In the genomic region with DNA sequence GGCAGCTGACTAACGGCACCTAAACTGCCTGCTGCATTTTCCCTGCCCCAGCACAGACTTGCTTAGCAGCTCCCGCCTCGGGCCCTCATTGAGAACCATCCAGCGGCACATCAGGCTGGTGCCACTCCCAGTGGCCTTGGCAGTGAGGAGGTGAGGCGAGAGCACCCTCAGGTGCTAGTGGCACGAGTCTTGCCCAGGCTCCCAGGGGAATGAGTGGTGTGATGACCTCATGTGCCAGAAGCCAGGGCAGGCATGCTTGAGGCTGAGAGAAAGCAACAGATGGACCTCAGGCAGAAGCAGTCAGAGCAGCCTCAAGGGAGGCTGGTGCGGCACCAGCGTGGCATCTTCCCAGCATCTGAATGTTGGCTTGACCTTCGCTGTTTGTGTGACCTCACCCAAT, we compare ENCODE assay signal across 18 cellular contexts.
DNase-seq lines count a peak whose midpoint lies in the region; ATAC-seq, FAIRE-seq and TF ChIP-seq lines count a peak whose summit lies in the region.
"Had no signal": no experiment of that assay in that cellular context is flagged by ENCODE, and none has a peak within 500 bp of the region (broad histone marks: within the 10 kb centered on the region; RNA-seq: fewer than 3 reads in every experiment).

No MANE protein-coding gene starts in this region.

- H3K9me3 ChIP-seq in RWPE2 (ENCODE audit: severe bottlenecking): no peaks in the 10 kb centered on the region
- H3K9me3 ChIP-seq in keratinocyte (ENCODE audit: control insufficient read depth, low read depth, low read length): no peaks in the 10 kb centered on the region
- no peaks in the 10 kb centered on the region for H3K9me3 ChIP-seq in upper lobe of right lung
- H3K9me3 ChIP-seq: prostate gland had no signal

- H3K4me1 ChIP-seq in RWPE2 (ENCODE audit: insufficient read depth, poor library complexity, severe bottlenecking) (no peaks in the 10 kb centered on the region), keratinocyte (ENCODE audit: control insufficient read depth, extremely low read depth, insufficient read depth, low read length) (peaks cover 13% of the 10 kb centered on the region), upper lobe of right lung (peaks cover 39% of the 10 kb centered on the region)

- no peaks in the 10 kb centered on the region for H4K20me1 ChIP-seq in keratinocyte (ENCODE audit: control insufficient read depth, extremely low read depth, insufficient read depth, low read length)

- H3K4me3 Mint-ChIP-seq in activated T-helper 2 cell treated with anti-CD3 and anti-CD28 coated beads, Interferon-gamma antibody, Interleukin-2, Interleukin-4, amounts not matched to agents 10 μg/mL and 5 μg/mL and 100 μg/mL, durations not matched to agents 14 hours and 24 hours and 36 hours (ENCODE audit: low read depth): no peak overlapping the region
- H3K4me3 Mint-ChIP-seq: activated B cell treated with CpG ODN at 0.5 μM for 24 hours had no signal

- peak overlapping the region; percentile 18 for H3K9ac ChIP-seq in keratinocyte (ENCODE audit: control insufficient read depth, extremely low read depth, insufficient read depth, low read length)

- H3K27ac ChIP-seq in RWPE2 (ENCODE audit: poor library complexity, severe bottlenecking) (no peak overlapping the region), keratinocyte (ENCODE audit: control insufficient read depth, insufficient read depth, low read length) (peak overlapping the region; percentile 19), upper lobe of right lung (no peak overlapping the region)
- H3K27ac ChIP-seq: prostate gland had no signal

- ATAC-seq in RWPE2 (ENCODE audit: low read depth) (peak; percentile 40), upper lobe of right lung (peak; percentile 76)

- no peak overlapping the region for H2AFZ ChIP-seq in keratinocyte (ENCODE audit: control insufficient read depth, low read length)

- FAIRE-seq in keratinocyte (lab: Jason Lieb, UNC): peak; percentile 81
- FAIRE-seq: frontal cortex, GM12891 had no signal

- peaks cover 47% of the 10 kb centered on the region for H3K36me3 Mint-ChIP-seq in activated T-helper 2 cell treated with anti-CD3 and anti-CD28 coated beads, Interferon-gamma antibody, Interleukin-2, Interleukin-4, amounts not matched to agents 10 μg/mL and 5 μg/mL and 100 μg/mL, durations not matched to agents 14 hours and 24 hours and 36 hours (ENCODE audit: low read depth)

- H3K79me2 ChIP-seq in keratinocyte (ENCODE audit: control insufficient read depth, insufficient read depth, low read length): peaks cover 7% of the 10 kb centered on the region

- TF ChIP-seq CTCF in RWPE2 (IDR thresholded peaks at IDR 0.05; ENCODE audit: poor library complexity, severe bottlenecking): no peak
- peak in 1 of 3 experiments; percentile 43 for TF ChIP-seq CTCF in keratinocyte (optimal IDR thresholded peaks at IDR 0.05 in 1 of 3, IDR thresholded peaks at IDR 0.05 in 1 of 3, conservative IDR thresholded peaks at IDR 0.05 in 1 of 3; ENCODE audit: extremely low read depth in 1 of 3, insufficient read depth in 2 of 3, low read length in 3 of 3)
- no peak for TF ChIP-seq CTCF in upper lobe of right lung (IDR thresholded peaks at IDR 0.05)

- peak overlapping the region; percentile 40 for H3K4me2 ChIP-seq in keratinocyte (ENCODE audit: control insufficient read depth, extremely low read depth, insufficient read depth, low read depth, low read length)

- no peaks in the 10 kb centered on the region for H3K27me3 Mint-ChIP-seq in activated T-helper 2 cell treated with anti-CD3 and anti-CD28 coated beads, Interferon-gamma antibody, Interleukin-2, Interleukin-4, amounts not matched to agents 10 μg/mL and 5 μg/mL and 100 μg/mL, durations not matched to agents 14 hours and 24 hours and 36 hours (ENCODE audit: low read depth)

- H3K36me3 ChIP-seq in RWPE2 (ENCODE audit: low read depth) (no peaks in the 10 kb centered on the region), keratinocyte (ENCODE audit: control insufficient read depth in 2 of 2, extremely low read depth in 1 of 2, insufficient read depth in 2 of 2, low read length in 2 of 2) (no peaks in the 10 kb centered on the region), upper lobe of right lung (no peaks in the 10 kb centered on the region)
- H3K36me3 ChIP-seq: prostate gland had no signal

- H3K4me1 Mint-ChIP-seq in activated T-helper 2 cell treated with anti-CD3 and anti-CD28 coated beads, Interferon-gamma antibody, Interleukin-2, Interleukin-4, amounts not matched to agents 10 μg/mL and 5 μg/mL and 100 μg/mL, durations not matched to agents 14 hours and 24 hours and 36 hours (ENCODE audit: low read depth): peaks cover 56% of the 10 kb centered on the region

- H3K9me1 ChIP-seq in keratinocyte (ENCODE audit: control insufficient read depth, extremely low read depth, insufficient read depth, low read length): no peaks in the 10 kb centered on the region

- dilution Hi-C loops in keratinocyte (cut with MboI; ENCODE audit: extremely low pct_ligation_motif_present, low sequenced_read_pairs): no loop called here

- H3K4me3 ChIP-seq in RWPE2 (ENCODE audit: severe bottlenecking) (no peak overlapping the region), keratinocyte (ENCODE audit: control insufficient read depth in 2 of 3, extremely low read depth in 1 of 3, insufficient read depth in 2 of 3, low read depth in 1 of 3, low read length in 3 of 3) (no peak overlapping the region), upper lobe of right lung (no peak overlapping the region)
- H3K4me3 ChIP-seq: prostate gland had no signal

- no peak overlapping the region for H3K27ac Mint-ChIP-seq in activated T-helper 2 cell treated with anti-CD3 and anti-CD28 coated beads, Interferon-gamma antibody, Interleukin-2, Interleukin-4, amounts not matched to agents 10 μg/mL and 5 μg/mL and 100 μg/mL, durations not matched to agents 14 hours and 24 hours and 36 hours
- H3K27ac Mint-ChIP-seq: activated B cell treated with CpG ODN at 0.5 μM for 24 hours had no signal

- intact Hi-C loops in upper lobe of right lung (cut with DNase I): no loop called here
- intact Hi-C loops in activated T-helper 2 cell treated with anti-CD3 and anti-CD28 coated beads, Interferon-gamma antibody, Interleukin-2, Interleukin-4, amounts not matched to agents 10 μg/mL and 5 μg/mL and 100 μg/mL, durations not matched to agents 14 hours and 24 hours and 36 hours (cut with micrococcal nuclease): no loop called here

- no peaks in the 10 kb centered on the region for H3K27me3 ChIP-seq in RWPE2 (ENCODE audit: insufficient read depth, poor library complexity, severe bottlenecking)
- H3K27me3 ChIP-seq in keratinocyte (ENCODE audit: control insufficient read depth, extremely low read depth, insufficient read depth, low read length): no peaks in the 10 kb centered on the region
- no peaks in the 10 kb centered on the region for H3K27me3 ChIP-seq in upper lobe of right lung

- H3K9me3 Mint-ChIP-seq in activated T-helper 2 cell treated with anti-CD3 and anti-CD28 coated beads, Interferon-gamma antibody, Interleukin-2, Interleukin-4, amounts not matched to agents 10 μg/mL and 5 μg/mL and 100 μg/mL, durations not matched to agents 14 hours and 24 hours and 36 hours: peaks cover 7% of the 10 kb centered on the region

- DNase-seq in stimulated activated CD4-positive, alpha-beta T cell treated with anti-CD3 and anti-CD28 coated beads, Interleukin-15, amount 100 ng/mL, for 24 hours: peak; percentile 20
- DNase-seq in stimulated activated CD4-positive, alpha-beta T cell treated with anti-CD3 and anti-CD28 coated beads, Interleukin-12 subunit alpha, Interleukin-12 subunit beta, amount 100 ng/mL, for 4 hours: no peak
- DNase-seq in RWPE2 (ENCODE audit: low spot score) (peak; percentile 67), keratinocyte (ENCODE audit: low read depth, low spot score) (peak; percentile 58), upper lobe of right lung (peak; percentile 70), NCI-H2029 (lab: John Stamatoyannopoulos, UW) (no peak), DMS114 treated with DMSO at 0.1 percent for 48 hours (lab: John Stamatoyannopoulos, UW; ENCODE audit: unreplicated experiment) (no peak)
- DNase-seq in activated T-helper 2 cell treated with anti-CD3 and anti-CD28 coated beads, Interferon-gamma antibody, Interleukin-2, Interleukin-4, amounts not matched to agents 10 μg/mL and 5 μg/mL and 100 μg/mL, durations not matched to agents 14 hours and 24 hours and 36 hours (ENCODE audit: low spot score): no peak
- DNase-seq: activated B cell treated with CpG ODN at 0.5 μM for 24 hours; DMS79 treated with DMSO at 0.1 percent for 48 hours; effector CD8-positive, alpha-beta T cell; Kasumi-1; NCI-H2081 treated with DMSO at 0.1 percent for 48 hours; stimulated activated CD4-positive, alpha-beta T cell treated with anti-CD3 and anti-CD28 coated beads, Interleukin-1b, Interleukin-23, amount 100 ng/mL, for 48 hours; stimulated activated CD8-positive, alpha-beta memory T cell treated with anti-CD3 and anti-CD28 coated beads, Interleukin-4, amount 100 ng/mL, for 48 hours had no signal

Comparison
In these comparisons a context has a peak if more than half of its experiments do, and no peak if none do; other contexts are left out.
1. DNase-seq: peak in stimulated activated CD4-positive, alpha-beta T cell treated with anti-CD3 and anti-CD28 coated beads, Interleukin-15, amount 100 ng/mL, for 24 hours (single experiment), RWPE2 (single experiment), keratinocyte (single experiment) and upper lobe of right lung (single experiment); none in stimulated activated CD4-positive, alpha-beta T cell treated with anti-CD3 and anti-CD28 coated beads, Interleukin-12 subunit alpha, Interleukin-12 subunit beta, amount 100 ng/mL, for 4 hours (single experiment), NCI-H2029 (single experiment), activated T-helper 2 cell treated with anti-CD3 and anti-CD28 coated beads, Interferon-gamma antibody, Interleukin-2, Interleukin-4, amounts not matched to agents 10 μg/mL and 5 μg/mL and 100 μg/mL, durations not matched to agents 14 hours and 24 hours and 36 hours (single experiment) and DMS114 treated with DMSO at 0.1 percent for 48 hours (single experiment).